In the genomic region with DNA sequence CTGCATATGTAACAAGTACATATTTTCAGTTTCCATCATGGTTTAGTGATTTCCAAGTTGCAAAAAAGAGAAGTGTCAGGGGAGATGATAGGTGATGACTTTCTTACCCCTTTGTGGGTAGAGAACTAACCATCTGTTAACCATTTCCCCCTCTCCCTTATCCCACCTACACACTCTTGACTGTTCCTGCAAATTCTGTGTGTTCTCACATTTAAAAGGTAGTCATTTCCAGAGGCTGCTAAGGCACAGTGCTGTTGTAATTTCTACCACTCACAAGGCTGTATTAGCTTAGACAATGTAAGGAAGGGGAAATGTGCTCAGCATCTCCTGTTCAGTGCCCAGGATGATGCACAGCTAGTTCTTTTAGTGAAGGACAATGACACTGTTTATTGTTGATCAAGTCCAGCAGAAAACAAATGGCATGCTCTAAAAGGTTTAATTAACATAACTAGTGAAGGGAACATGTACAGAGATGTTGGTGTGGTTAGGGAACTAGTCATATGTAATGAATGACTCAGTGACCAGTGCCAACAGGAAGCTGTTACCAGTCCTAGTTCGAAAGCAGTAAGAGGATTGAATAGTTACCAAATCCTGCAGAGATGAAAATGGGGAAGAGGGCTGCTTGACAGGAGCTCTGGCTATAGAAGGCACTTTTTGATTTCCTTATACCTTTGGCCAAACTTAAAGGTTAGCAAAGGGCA, we compare ENCODE assay signal across 9 cellular contexts.
A peak's percentile ranks its signal among the peaks of the same experiment; 100 is the strongest.
DNase-seq lines count a peak whose midpoint lies in the region; ATAC-seq and TF ChIP-seq lines count a peak whose summit lies in the region.
"Had no signal": no experiment of that assay in that cellular context is flagged by ENCODE, and none has a peak within 500 bp of the region (broad histone marks: within the 10 kb centered on the region; RNA-seq: fewer than 3 reads in every experiment).

No MANE protein-coding gene starts in this region.

- CTCF ChIA-PET in MCF 10A (lab: Yijun Ruan, JAX), result interaction anchor here (0.7 to 1.2 kb wide), 2 partner anchors 11 to 1009 kb away, joined by 3 read pairs; no protein-coding TSS in a partner anchor

- no peaks in the 10 kb centered on the region for H3K36me3 Mint-ChIP-seq in MCF 10A (ENCODE audit: insufficient read depth, unreplicated experiment)

- ATAC-seq in GM18873 (IDR thresholded peaks at IDR 0.05; ENCODE audit: low FRiP score, unreplicated experiment) (peak; percentile 70), HG02798 (IDR thresholded peaks at IDR 0.05; ENCODE audit: poor library complexity, unreplicated experiment) (peak; percentile 54)

- H3K4me1 Mint-ChIP-seq in MCF 10A (ENCODE audit: insufficient read depth, unreplicated experiment), result peaks cover 8% of the 10 kb centered on the region

- DNase-seq in SKM-1 (lab: John Stamatoyannopoulos, UW; ENCODE audit: unreplicated experiment), result peak; percentile 66
- peak; percentile 20 for DNase-seq in non-pigmented ciliary epithelial cell (ENCODE audit: low read depth)
- DNase-seq in activated CD8-positive, alpha-beta memory T cell treated with anti-CD3 and anti-CD28 coated beads for 24 hours, result no peak
- DNase-seq in NCI-H1417 (lab: John Stamatoyannopoulos, UW), result no peak
- no peak for DNase-seq in mucosa of gallbladder (ENCODE audit: low spot score)
- no peak for DNase-seq in MCF 10A (ENCODE audit: unreplicated experiment)
- DNase-seq: NCI-H1694 treated with DMSO at 0.1 percent for 48 hours had no signal

- H3K27me3 Mint-ChIP-seq in MCF 10A (ENCODE audit: insufficient read depth, unreplicated experiment), result no peaks in the 10 kb centered on the region

- POLR2A ChIA-PET in MCF 10A (lab: Yijun Ruan, JAX), result interaction anchor here (0.6 to 1.0 kb wide), 2 partner anchors 11 to 164 kb away, joined by 3 to 5 read pairs; no protein-coding TSS in a partner anchor

- no peak for TF ChIP-seq CTCF in MCF 10A (IDR thresholded peaks at IDR 0.05; ENCODE audit: unreplicated experiment)

- no peaks in the 10 kb centered on the region for H3K9me3 Mint-ChIP-seq in MCF 10A (ENCODE audit: unreplicated experiment)

- intact Hi-C loops in MCF 10A (cut with micrococcal nuclease), result no loop called here

- BruUV-seq in MCF 10A (replicated peaks; lab: Mats Ljungman, UMichigan), result no TSS peak

- H3K27ac Mint-ChIP-seq in MCF 10A (ENCODE audit: low read depth, unreplicated experiment), result no peak overlapping the region

- no peak overlapping the region for H3K4me3 Mint-ChIP-seq in MCF 10A (ENCODE audit: unreplicated experiment)

Comparison
In these comparisons a context has a peak if more than half of its experiments do, and no peak if none do; other contexts are left out.
1. DNase-seq: peak in SKM-1 (single experiment) and non-pigmented ciliary epithelial cell (single experiment); none in activated CD8-positive, alpha-beta memory T cell treated with anti-CD3 and anti-CD28 coated beads for 24 hours (single experiment), NCI-H1417 (0 of 3), mucosa of gallbladder (single experiment) and MCF 10A (single experiment).